In genomic region chr4:122647656-122648055, GRCh38 we compare ENCODE assay signal across 38 cellular contexts. TPM values are rescaled to one million over a fixed set of nuclear protein-coding genes. Genes with fewer than 3 reads are reported as not detected.
"Had no signal": no experiment of that assay in that cellular context is flagged by ENCODE, and none has a peak within 500 bp of the region (broad histone marks: within the 10 kb centered on the region; RNA-seq: fewer than 3 reads in every experiment).

No MANE protein-coding gene starts in this region.

- H3K36me3 ChIP-seq: MG63 had no signal

- H3K4me3 ChIP-seq: MG63 had no signal

- H3K27me3 ChIP-seq: MG63 had no signal

- H3K9me3 ChIP-seq: MG63 had no signal

- DNase-seq: Karpas-422, Kasumi-1, MG63, MM.1S, MV-4-11, NCI-H1048, NCI-H1092, NCI-H1092 treated with DMSO at 0.1 percent for 48 hours, NCI-H1105, NCI-H1105 treated with DMSO at 0.1 percent for 48 hours, NCI-H1417, NCI-H1417 treated with DMSO at 0.1 percent for 48 hours, NCI-H1436, NCI-H1436 treated with DMSO at 0.1 percent for 48 hours, NCI-H146, NCI-H1694, NCI-H1694 treated with DMSO at 0.1 percent for 48 hours, NCI-H187, NCI-H187 treated with DMSO at 0.1 percent for 48 hours, NCI-H1930, NCI-H2029, NCI-H2029 treated with DMSO at 0.1 percent for 48 hours, NCI-H2081, NCI-H2081 treated with DMSO at 0.1 percent for 48 hours, NCI-H2107, NCI-H2171, NCI-H2171 treated with DMSO at 0.1 percent for 48 hours, NCI-H2227 treated with DMSO at 0.1 percent for 48 hours, NCI-H226, NCI-H345, NCI-H446, NCI-H446 treated with DMSO at 0.1 percent for 48 hours, NCI-H510A, NCI-H510A treated with DMSO at 0.1 percent for 48 hours had no signal

RNA-seq across cellular contexts. Expression of gene IL21, which starts 26.8 kb away (rescaled TPM):
- total RNA-seq: LHCN-M2, M059J, MCF 10A, NCI-H460 had no signal
